In the genomic region with DNA sequence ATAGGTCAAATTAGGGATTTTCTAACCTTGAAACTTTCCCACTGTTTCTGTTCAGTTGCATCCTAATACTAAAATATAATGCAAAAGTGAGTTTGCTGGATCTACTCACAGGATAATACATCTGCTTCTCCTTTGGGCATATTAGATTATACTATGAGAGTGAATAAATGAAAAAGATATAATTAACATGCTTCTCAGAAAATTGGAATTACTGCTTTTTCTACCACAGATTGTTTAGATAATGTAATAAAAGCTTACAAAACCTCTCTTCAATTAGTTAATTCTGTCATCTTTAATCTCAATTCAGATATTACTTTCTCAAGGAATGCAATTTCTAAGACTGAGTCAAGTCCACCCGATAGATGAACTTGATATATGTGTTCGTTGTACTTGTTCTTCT, we compare ENCODE assay signal across 8 cellular contexts.
"Had no signal": no experiment of that assay in that cellular context is flagged by ENCODE, and none has a peak within 500 bp of the region (broad histone marks: within the 10 kb centered on the region; RNA-seq: fewer than 3 reads in every experiment).

No MANE protein-coding gene starts in this region.

- ATAC-seq: GM12878 had no signal

- DNase-seq: GDM1, GF-D8 had no signal

- H3K4me3 ChIP-seq: GM12878 had no signal

- FAIRE-seq: G401.6, GM12878, GM12891, GM12892, GM18507, GM19239 had no signal
